In genomic region chr10:132234860-132235259, GRCh38 we compare ENCODE assay signal across 27 cellular contexts. TPM values are rescaled to one million over a fixed set of nuclear protein-coding genes. Genes with fewer than 3 reads are reported as not detected.
"Had no signal": no experiment of that assay in that cellular context is flagged by ENCODE, and none has a peak within 500 bp of the region (broad histone marks: within the 10 kb centered on the region; RNA-seq: fewer than 3 reads in every experiment).

No MANE protein-coding gene starts in this region.

- H3K27me3 ChIP-seq: left lung, pancreas, sigmoid colon, tibial nerve, vagina had no signal

- H3K4me1 ChIP-seq: pancreas, prostate gland had no signal

- H3K4me3 ChIP-seq: left lung, lower lobe of right lung, pancreas, prostate gland, sigmoid colon, tibial nerve, vagina had no signal

- H3K9me3 ChIP-seq: left lung, lower lobe of right lung, pancreas, prostate gland, sigmoid colon, tibial nerve, vagina had no signal

- DNase-seq: hypothalamus; immature natural killer cell; left colon; lower lobe of right lung; mammary epithelial cell; mesendoderm; nucleus accumbens; posterior cingulate gyrus; retina; sigmoid colon; small intestine; stimulated activated CD4-positive, alpha-beta T cell treated with anti-CD3 and anti-CD28 coated beads, Interleukin-1b, Interleukin-23, amount 100 ng/mL, for 48 hours; stimulated activated CD4-positive, alpha-beta T cell treated with anti-CD3 and anti-CD28 coated beads, Interleukin-2, amount 100 ng/mL, for 48 hours; stimulated activated CD4-positive, alpha-beta T cell treated with anti-CD3 and anti-CD28 coated beads, Interleukin-4, amount 100 ng/mL, for 4 hours; stimulated activated CD8-positive, alpha-beta memory T cell treated with anti-CD3 and anti-CD28 coated beads, Interleukin-4, amount 100 ng/mL, for 48 hours; stimulated activated naive CD4-positive, alpha-beta T cell treated with Interleukin-2 at 50 U/mL for 16 hours; stimulated activated naive CD8-positive, alpha-beta T cell treated with anti-CD3 and anti-CD28 coated beads, Interleukin-15, amount 100 ng/mL, for 72 hours; substantia nigra had no signal

- H3K36me3 ChIP-seq: left lung, lower lobe of right lung, pancreas, prostate gland, sigmoid colon, vagina had no signal

- H3K27ac ChIP-seq: left lung, lower lobe of right lung, pancreas, prostate gland, sigmoid colon, tibial nerve, vagina had no signal

- ATAC-seq: left colon; left lung; lower lobe of right lung; naive thymus-derived CD4-positive, alpha-beta T cell; natural killer cell treated with Interleukin-12 subunit alpha and Interleukin-12 subunit beta and Interleukin-15 and Interleukin-18, amount 100 ng/mL, for 72 hours; pancreas; right cardiac atrium; stimulated activated memory B cell treated with anti-CD40 and anti-IgM and Interleukin-4, amounts not matched to agents 10 μg/mL and 1 μg/mL and 100 μg/mL, for 72 hours; stimulated activated naive CD8-positive, alpha-beta T cell treated with anti-CD3 and anti-CD28 coated beads, Interleukin-15, amount 100 ng/mL, for 72 hours had no signal

RNA-seq across cellular contexts. Expression of gene DPYSL4, which starts 48.1 kb away (rescaled TPM):
- polyA plus RNA-seq: immature natural killer cell had no signal
